Comparison of ENCODE assay signal across 8 cellular contexts in genomic region chr5:113510836-113511451, GRCh38. TPM values are rescaled to one million over a fixed set of nuclear protein-coding genes. Genes with fewer than 3 reads are reported as not detected.
DNase-seq lines count a peak whose midpoint lies in the region; ATAC-seq and TF ChIP-seq lines count a peak whose summit lies in the region.

No MANE protein-coding gene starts in this region.

- DNase-seq in GM06990 (ENCODE audit: extremely low read depth, insufficient read length) (no peak), amniotic epithelial cell (ENCODE audit: low read depth) (peak; percentile 57), nephron progenitor cell (no peak), activated gamma-delta T cell treated with Interleukin-2 at 50 U/mL for 16 hours (no peak), GM19240 (ENCODE audit: insufficient read length, low spot score) (no peak)
- DNase-seq in activated CD4-positive, alpha-beta memory T cell treated with anti-CD3 and anti-CD28 coated beads for 36 hours = no peak
- no peak for DNase-seq in activated naive CD4-positive, alpha-beta T cell treated with anti-CD3 and anti-CD28 coated beads, Interleukin-2, amount 50 U/mL, for 72 hours (ENCODE audit: low spot score in 2 of 2)

- POLR2A ChIA-PET in activated CD4-positive, alpha-beta memory T cell treated with anti-CD3 and anti-CD28 coated beads for 36 hours (lab: Charles Lee) = no interaction called here

- no peak overlapping the region for H3K4me3 ChIP-seq in GM06990 (replicated peaks; ENCODE audit: low read depth, low read length)

- CTCF ChIA-PET in activated CD4-positive, alpha-beta memory T cell treated with anti-CD3 and anti-CD28 coated beads for 36 hours (lab: Charles Lee) = interaction anchor here (1.0 to 3.3 kb wide), 9 partner anchors 8 to 515 kb away, joined by 3 to 24 read pairs (median 5); no protein-coding TSS in a partner anchor

- H3K36me3 Mint-ChIP-seq in nephron progenitor cell (ENCODE audit: low read depth) = peaks cover 8% of the 10 kb centered on the region
- peaks cover 4% of the 10 kb centered on the region for H3K36me3 Mint-ChIP-seq in activated CD4-positive, alpha-beta memory T cell treated with anti-CD3 and anti-CD28 coated beads for 36 hours
- H3K36me3 Mint-ChIP-seq in activated naive CD4-positive, alpha-beta T cell treated with anti-CD3 and anti-CD28 coated beads, Interleukin-2, amount 50 U/mL, for 72 hours = peaks cover 10 to 17% of the 10 kb centered on the region in 2 donors

- TF ChIP-seq CTCF in GM06990 (IDR thresholded peaks at IDR 0.05; ENCODE audit: insufficient read depth, low read length, poor library complexity, severe bottlenecking) = peak; percentile 28
- peak; percentile 80 for TF ChIP-seq CTCF in LNCAP (IDR thresholded peaks at IDR 0.05)
- peak; percentile 12 for TF ChIP-seq CTCF in nephron progenitor cell (IDR thresholded peaks at IDR 0.05)

- H3K27ac Mint-ChIP-seq in nephron progenitor cell = no peak overlapping the region
- no peak overlapping the region for H3K27ac Mint-ChIP-seq in activated CD4-positive, alpha-beta memory T cell treated with anti-CD3 and anti-CD28 coated beads for 36 hours
- H3K27ac Mint-ChIP-seq in activated naive CD4-positive, alpha-beta T cell treated with anti-CD3 and anti-CD28 coated beads, Interleukin-2, amount 50 U/mL, for 72 hours = no peak overlapping the region

- H3K36me3 ChIP-seq in GM06990 (ENCODE audit: control insufficient read depth, insufficient read depth, low read length) = peaks cover 2% of the 10 kb centered on the region

- intact Hi-C loops in activated CD4-positive, alpha-beta memory T cell treated with anti-CD3 and anti-CD28 coated beads for 36 hours (cut with micrococcal nuclease) = loop anchor here (1.0 to 10.0 kb wide), 5 partner anchors 96 to 1346 kb away; no protein-coding TSS in a partner anchor

- H3K4me1 Mint-ChIP-seq in nephron progenitor cell = peaks cover 19% of the 10 kb centered on the region
- H3K4me1 Mint-ChIP-seq in activated CD4-positive, alpha-beta memory T cell treated with anti-CD3 and anti-CD28 coated beads for 36 hours (ENCODE audit: low read depth) = peaks cover 18% of the 10 kb centered on the region

- H3K9me3 Mint-ChIP-seq in nephron progenitor cell = no peaks in the 10 kb centered on the region
- no peaks in the 10 kb centered on the region for H3K9me3 Mint-ChIP-seq in activated CD4-positive, alpha-beta memory T cell treated with anti-CD3 and anti-CD28 coated beads for 36 hours
- no peaks in the 10 kb centered on the region for H3K9me3 Mint-ChIP-seq in activated naive CD4-positive, alpha-beta T cell treated with anti-CD3 and anti-CD28 coated beads, Interleukin-2, amount 50 U/mL, for 72 hours

- peaks cover 34% of the 10 kb centered on the region for H3K27me3 Mint-ChIP-seq in nephron progenitor cell (ENCODE audit: low read depth, poor library complexity)
- H3K27me3 Mint-ChIP-seq in activated CD4-positive, alpha-beta memory T cell treated with anti-CD3 and anti-CD28 coated beads for 36 hours = peaks cover 12% of the 10 kb centered on the region

- H3K27me3 ChIP-seq in GM06990 (replicated peaks; ENCODE audit: control insufficient read depth, insufficient read depth, low read length) = no peaks in the 10 kb centered on the region; the same call in 1 of the 2 replicates

- no peak for ATAC-seq in activated naive CD4-positive, alpha-beta T cell treated with anti-CD3 and anti-CD28 coated beads, Interleukin-2, amount 50 U/mL, for 72 hours

- H3K4me3 Mint-ChIP-seq in nephron progenitor cell = no peak overlapping the region
- no peak overlapping the region for H3K4me3 Mint-ChIP-seq in activated CD4-positive, alpha-beta memory T cell treated with anti-CD3 and anti-CD28 coated beads for 36 hours

RNA-seq across cellular contexts. Expression of gene YTHDC2, which starts 2.5 kb away (rescaled TPM):
- total RNA-seq in activated CD4-positive, alpha-beta memory T cell treated with anti-CD3 and anti-CD28 coated beads for 36 hours = 10 to 100 TPM; 27.3 to 28.9 TPM
- total RNA-seq in activated naive CD4-positive, alpha-beta T cell treated with anti-CD3 and anti-CD28 coated beads, Interleukin-2, amount 50 U/mL, for 72 hours = 10 to 100 TPM; 22.2 to 29.7 TPM

RNA-seq across cellular contexts. Expression of gene MCC, which starts 22.7 kb away (rescaled TPM):
- total RNA-seq in activated CD4-positive, alpha-beta memory T cell treated with anti-CD3 and anti-CD28 coated beads for 36 hours = 1 to 10 TPM; 4.0 to 4.1 TPM
- 1 to 10 TPM in 1 of 2 donors, under 1 TPM in 1; 0.89 to 3.3 TPM for total RNA-seq in activated naive CD4-positive, alpha-beta T cell treated with anti-CD3 and anti-CD28 coated beads, Interleukin-2, amount 50 U/mL, for 72 hours

Comparison
In these comparisons a context has a peak if more than half of its experiments do, and no peak if none do; other contexts are left out.
1. CTCF ChIP-seq: peak in every context shown above with its lines; median percentile 80 in LNCAP; 28 in GM06990; 12 in nephron progenitor cell.